ENCODE assay signal across 8 cellular contexts in genomic region chr3:48428863-48429415, GRCh38. TPM values are rescaled to one million over a fixed set of nuclear protein-coding genes. Genes with fewer than 3 reads are reported as not detected.
DNase-seq lines count a peak whose midpoint lies in the region; ATAC-seq, FAIRE-seq and TF ChIP-seq lines count a peak whose summit lies in the region.

No MANE protein-coding gene starts in this region.

- TF ChIP-seq CTCF in AG04450 (IDR thresholded peaks at IDR 0.05; ENCODE audit: low read depth, low read length) (no peak), PC-9 (conservative IDR thresholded peaks at IDR 0.05) (no peak), endothelial cell of umbilical vein (IDR thresholded peaks at IDR 0.05; ENCODE audit: extremely low read depth in 1 of 2, insufficient read depth in 1 of 2, low read depth in 1 of 2, low read length in 2 of 2) (no peak), mucosa of descending colon (IDR thresholded peaks at IDR 0.05) (no peak)

- no peaks in the 10 kb centered on the region for H3K9me3 ChIP-seq in AG04450 (ENCODE audit: control insufficient read depth, insufficient read depth, low read length)
- no peaks in the 10 kb centered on the region for H3K9me3 ChIP-seq in PC-9 (ENCODE audit: insufficient read depth, low read depth)
- no peaks in the 10 kb centered on the region for H3K9me3 ChIP-seq in endothelial cell of umbilical vein (replicated peaks; ENCODE audit: control insufficient read depth, insufficient read depth, low read length)
- H3K9me3 ChIP-seq in mucosa of descending colon, result no peaks in the 10 kb centered on the region

- H2AFZ ChIP-seq in PC-9, result no peak overlapping the region; the same call in 1 of the 2 replicates
- peak overlapping the region; percentile 86 for H2AFZ ChIP-seq in endothelial cell of umbilical vein (ENCODE audit: low read depth, low read length)

- dilution Hi-C loops in endothelial cell of umbilical vein (cut with MboI; ENCODE audit: extremely low pct_ligation_motif_present, low sequenced_read_pairs), result no loop called here

- no peaks in the 10 kb centered on the region for H3K9me2 ChIP-seq in PC-9 (ENCODE audit: insufficient read depth)

- H4K20me1 ChIP-seq in PC-9 (ENCODE audit: insufficient read depth) (no peaks in the 10 kb centered on the region), endothelial cell of umbilical vein (replicated peaks; ENCODE audit: control insufficient read depth, extremely low read depth, insufficient read depth, low read length) (no peaks in the 10 kb centered on the region)

- BruUV-seq in PC-9 (replicated peaks; lab: Mats Ljungman, UMichigan) (no TSS peak), endothelial cell of umbilical vein (replicated peaks; lab: Mats Ljungman, UMichigan) (no TSS peak)

- peak; percentile 31 for ATAC-seq in GM19463 (IDR thresholded peaks at IDR 0.05; ENCODE audit: unreplicated experiment)
- ATAC-seq in mucosa of descending colon, result peak; percentile 32
- no peak for ATAC-seq in GM18520 (IDR thresholded peaks at IDR 0.05; ENCODE audit: unreplicated experiment)

- FAIRE-seq in endothelial cell of umbilical vein (lab: Jason Lieb, UNC), result peak; percentile 72
- no peak for FAIRE-seq in urothelium cell line (lab: Jason Lieb, UNC)

- H3K4me3 Mint-ChIP-seq in activated T-helper 2 cell treated with anti-CD3 and anti-CD28 coated beads, Interferon-gamma antibody, Interleukin-2, Interleukin-4, amounts not matched to agents 10 μg/mL and 5 μg/mL and 100 μg/mL, durations not matched to agents 14 hours and 24 hours and 36 hours (ENCODE audit: low read depth), result no peak overlapping the region

- peaks cover 38% of the 10 kb centered on the region for H3K4me1 ChIP-seq in PC-9 (replicated peaks; ENCODE audit: insufficient read depth)
- peaks cover 10% of the 10 kb centered on the region for H3K4me1 ChIP-seq in endothelial cell of umbilical vein (ENCODE audit: control insufficient read depth, extremely low read depth, insufficient read depth, low read length)
- peaks cover 39% of the 10 kb centered on the region for H3K4me1 ChIP-seq in mucosa of descending colon (ENCODE audit: low read depth)

- intact Hi-C loops in PC-9 (cut with micrococcal nuclease; ENCODE audit: unreplicated experiment) (no loop called here), endothelial cell of umbilical vein (cut with micrococcal nuclease) (no loop called here), mucosa of descending colon (cut with DNase I, micrococcal nuclease) (no loop called here)
- intact Hi-C loops in activated T-helper 2 cell treated with anti-CD3 and anti-CD28 coated beads, Interferon-gamma antibody, Interleukin-2, Interleukin-4, amounts not matched to agents 10 μg/mL and 5 μg/mL and 100 μg/mL, durations not matched to agents 14 hours and 24 hours and 36 hours (cut with micrococcal nuclease), result no loop called here

- no peak overlapping the region for H3K27ac Mint-ChIP-seq in activated T-helper 2 cell treated with anti-CD3 and anti-CD28 coated beads, Interferon-gamma antibody, Interleukin-2, Interleukin-4, amounts not matched to agents 10 μg/mL and 5 μg/mL and 100 μg/mL, durations not matched to agents 14 hours and 24 hours and 36 hours

- peak overlapping the region; percentile 75 for H3K9ac ChIP-seq in endothelial cell of umbilical vein (replicated peaks; ENCODE audit: extremely low read depth, insufficient read depth, low read length)

- H3K9me3 Mint-ChIP-seq in activated T-helper 2 cell treated with anti-CD3 and anti-CD28 coated beads, Interferon-gamma antibody, Interleukin-2, Interleukin-4, amounts not matched to agents 10 μg/mL and 5 μg/mL and 100 μg/mL, durations not matched to agents 14 hours and 24 hours and 36 hours, result no peaks in the 10 kb centered on the region

- H3K4me3 ChIP-seq in AG04450 (ENCODE audit: low read depth, low read length) (peak overlapping the region; percentile 70), PC-9 (peak overlapping the region; percentile 73), endothelial cell of umbilical vein (replicated peaks in 1 of 3; ENCODE audit: insufficient read depth in 1 of 3, low read depth in 1 of 3, low read length in 3 of 3) (peak overlapping the region; percentile 49 to 74 (median 62)), mucosa of descending colon (peak overlapping the region; percentile 68)

- H3K36me3 ChIP-seq in PC-9 (ENCODE audit: low read depth) (no peaks in the 10 kb centered on the region), endothelial cell of umbilical vein (ENCODE audit: control insufficient read depth in 2 of 2, extremely low read depth in 1 of 2, insufficient read depth in 2 of 2, low read length in 2 of 2) (peaks cover 0 to 9% of the 10 kb centered on the region in 2 experiments), mucosa of descending colon (ENCODE audit: low read depth) (no peaks in the 10 kb centered on the region)

- peaks cover 17% of the 10 kb centered on the region for H3K27me3 Mint-ChIP-seq in activated T-helper 2 cell treated with anti-CD3 and anti-CD28 coated beads, Interferon-gamma antibody, Interleukin-2, Interleukin-4, amounts not matched to agents 10 μg/mL and 5 μg/mL and 100 μg/mL, durations not matched to agents 14 hours and 24 hours and 36 hours (ENCODE audit: low read depth)

- H3K4me2 ChIP-seq in PC-9 (peak overlapping the region; percentile 78), endothelial cell of umbilical vein (ENCODE audit: insufficient read depth, low read length) (peak overlapping the region; percentile 53)

- peaks cover 16% of the 10 kb centered on the region for H3K36me3 Mint-ChIP-seq in activated T-helper 2 cell treated with anti-CD3 and anti-CD28 coated beads, Interferon-gamma antibody, Interleukin-2, Interleukin-4, amounts not matched to agents 10 μg/mL and 5 μg/mL and 100 μg/mL, durations not matched to agents 14 hours and 24 hours and 36 hours (ENCODE audit: low read depth)

- H3K4me1 Mint-ChIP-seq in activated T-helper 2 cell treated with anti-CD3 and anti-CD28 coated beads, Interferon-gamma antibody, Interleukin-2, Interleukin-4, amounts not matched to agents 10 μg/mL and 5 μg/mL and 100 μg/mL, durations not matched to agents 14 hours and 24 hours and 36 hours (ENCODE audit: low read depth), result peaks cover 4% of the 10 kb centered on the region

- DNase-seq in AG04450 (ENCODE audit: low read depth, low spot score) (no peak), PC-9 (peak in 1 of 2 experiments; percentile 34), endothelial cell of umbilical vein (ENCODE audit: low read depth, low spot score) (peak; percentile 41), mucosa of descending colon (peak; percentile 63 to 76 (median 64)), urothelium cell line (ENCODE audit: low spot score) (peak; percentile 50)
- no peak for DNase-seq in activated T-helper 2 cell treated with anti-CD3 and anti-CD28 coated beads, Interferon-gamma antibody, Interleukin-2, Interleukin-4, amounts not matched to agents 10 μg/mL and 5 μg/mL and 100 μg/mL, durations not matched to agents 14 hours and 24 hours and 36 hours (ENCODE audit: low spot score)

- H3K27me3 ChIP-seq in AG04450 (ENCODE audit: control insufficient read depth, insufficient read depth, low read length) (no peaks in the 10 kb centered on the region), PC-9 (ENCODE audit: insufficient read depth, low read depth) (no peaks in the 10 kb centered on the region), endothelial cell of umbilical vein (ENCODE audit: control insufficient read depth in 2 of 2, insufficient read depth in 2 of 2, low read length in 2 of 2) (no peaks in the 10 kb centered on the region)

- peaks cover 36% of the 10 kb centered on the region for H3K79me2 ChIP-seq in PC-9 (ENCODE audit: low read depth)
- H3K79me2 ChIP-seq in endothelial cell of umbilical vein (ENCODE audit: control insufficient read depth, insufficient read depth, low read length), result no peaks in the 10 kb centered on the region

- H3K27ac ChIP-seq in AG04450 (ENCODE audit: low read depth, low read length) (no peak overlapping the region), PC-9 (no peak overlapping the region), endothelial cell of umbilical vein (ENCODE audit: insufficient read depth, low read depth, low read length) (peak overlapping the region; percentile 33)

- H3K9me1 ChIP-seq in endothelial cell of umbilical vein (replicated peaks; ENCODE audit: control insufficient read depth, extremely low read depth, insufficient read depth, low read length), result no peaks in the 10 kb centered on the region

- POLR2A ChIA-PET in AG04450 (lab: Yijun Ruan, JAX) (interaction anchor here (1.1 kb wide), 1 partner anchor 18 kb away, joined by 3 read pairs; the partner anchor contains the start of gene ATRIP), PC-9 (lab: Charles Lee; ENCODE audit: unreplicated experiment) (interaction anchor here (0.5 to 0.7 kb wide), 2 partner anchors 18 to 234 kb away, joined by 3 to 11 read pairs; no protein-coding TSS in a partner anchor), endothelial cell of umbilical vein (lab: Charles Lee) (interaction anchor here (0.6 to 1.4 kb wide), 3 partner anchors 8 to 45 kb away, joined by 3 to 5 read pairs (median 4); no protein-coding TSS in a partner anchor)

- peak; percentile 55 for TF ChIP-seq POLR2A in endothelial cell of umbilical vein (IDR thresholded peaks at IDR 0.05; ENCODE audit: low read depth, low read length)

- H3F3A ChIP-seq in PC-9 (ENCODE audit: insufficient read depth, low read depth), result peaks cover 24% of the 10 kb centered on the region

- CTCF ChIA-PET in AG04450 (lab: Charles Lee) (interaction anchor here (0.6 to 12.1 kb wide), 3 partner anchors 11 to 59 kb away, joined by 4 to 402 read pairs (median 4); partner anchors contain the start of genes CCDC51 and TMA7), PC-9 (lab: Charles Lee) (interaction anchor here (0.6 to 1.1 kb wide), 2 partner anchors 21 to 338 kb away, joined by 3 read pairs; no protein-coding TSS in a partner anchor), endothelial cell of umbilical vein (lab: Charles Lee) (interaction anchor here (2.3 to 10.4 kb wide), 3 partner anchors 29 to 235 kb away, joined by 9 to 723 read pairs (median 94); no protein-coding TSS in a partner anchor)

RNA-seq across cellular contexts. Expression of gene PLXNB1, which starts 0.9 kb away (rescaled TPM):
- 13.4 and 18.3 TPM in 2 replicates for polyA plus RNA-seq in AG04450 (2011; rRNA removed)
- 31.3 and 58.8 TPM in 2 replicates for polyA minus RNA-seq in AG04450 (2011; rRNA and poly(A)+ RNA removed)
- 97.7 and 120 TPM in 2 replicates for total RNA-seq in PC-9 (2021)
- total RNA-seq in endothelial cell of umbilical vein, result 43.0 and 43.1 TPM in 2 replicates
- polyA plus RNA-seq in endothelial cell of umbilical vein, result 45.2 and 47.5 TPM in 2 replicates
- 18.3 and 23.0 TPM in 2 replicates for polyA plus RNA-seq in endothelial cell of umbilical vein (2011; cell fraction: cytosol; rRNA removed)
- polyA plus RNA-seq in endothelial cell of umbilical vein (2011; cell fraction: nucleus; rRNA removed), result 262 and 302 TPM in 2 replicates
- 25.8 and 32.9 TPM in 2 replicates for polyA plus RNA-seq in endothelial cell of umbilical vein (2012)
- polyA minus RNA-seq in endothelial cell of umbilical vein, result 52.5 and 60.1 TPM in 2 replicates
- polyA minus RNA-seq in endothelial cell of umbilical vein (2011; cell fraction: cytosol; rRNA and poly(A)+ RNA removed), result 27.2 TPM
- polyA minus RNA-seq in endothelial cell of umbilical vein (2011; cell fraction: nucleus; rRNA and poly(A)+ RNA removed), result 66.9 and 99.7 TPM in 2 replicates
- total RNA-seq in mucosa of descending colon, result 100 to 1,000 TPM in 2 of 3 donors, 10 to 100 TPM in 1; 98.1 to 136 (median 127) TPM
- 6.8 and 7.0 TPM in 2 replicates for total RNA-seq in activated T-helper 2 cell treated with anti-CD3 and anti-CD28 coated beads, Interferon-gamma antibody, Interleukin-2, Interleukin-4, amounts not matched to agents 10 μg/mL and 5 μg/mL and 100 μg/mL, durations not matched to agents 14 hours and 24 hours and 36 hours

RNA-seq across cellular contexts. Expression of gene CCDC51, which starts 11.0 kb away (rescaled TPM):
- polyA plus RNA-seq in AG04450 (2011; rRNA removed) (9.5 and 11.1 TPM in 2 replicates), endothelial cell of umbilical vein (10.1 and 11.3 TPM in 2 replicates)
- polyA minus RNA-seq in AG04450 (2011; rRNA and poly(A)+ RNA removed), result 6.4 and 7.5 TPM in 2 replicates
- total RNA-seq in PC-9 (2021) (28.5 and 35.4 TPM in 2 replicates), endothelial cell of umbilical vein (9.8 and 11.2 TPM in 2 replicates), mucosa of descending colon (10 to 100 TPM; 13.0 to 15.3 (median 14.8) TPM)
- 12.5 TPM in 2 replicates for polyA plus RNA-seq in endothelial cell of umbilical vein (2011; cell fraction: cytosol; rRNA removed)
- polyA plus RNA-seq in endothelial cell of umbilical vein (2011; cell fraction: nucleus; rRNA removed), result 5.2 and 5.5 TPM in 2 replicates
- polyA plus RNA-seq in endothelial cell of umbilical vein (2012), result 8.8 and 11.8 TPM in 2 replicates
- 6.5 and 7.6 TPM in 2 replicates for polyA minus RNA-seq in endothelial cell of umbilical vein
- 8.0 TPM for polyA minus RNA-seq in endothelial cell of umbilical vein (2011; cell fraction: cytosol; rRNA and poly(A)+ RNA removed)
- 0.48 and 1.7 TPM in 2 replicates for polyA minus RNA-seq in endothelial cell of umbilical vein (2011; cell fraction: nucleus; rRNA and poly(A)+ RNA removed)
- 22.2 and 23.7 TPM in 2 replicates for total RNA-seq in activated T-helper 2 cell treated with anti-CD3 and anti-CD28 coated beads, Interferon-gamma antibody, Interleukin-2, Interleukin-4, amounts not matched to agents 10 μg/mL and 5 μg/mL and 100 μg/mL, durations not matched to agents 14 hours and 24 hours and 36 hours

RNA-seq across cellular contexts. Expression of gene TMA7, which starts 11.1 kb away (rescaled TPM):
- polyA plus RNA-seq in AG04450 (2011; rRNA removed) (207 and 316 TPM in 2 replicates), endothelial cell of umbilical vein (73.0 and 137 TPM in 2 replicates)
- 35.8 and 40.7 TPM in 2 replicates for polyA minus RNA-seq in AG04450 (2011; rRNA and poly(A)+ RNA removed)
- total RNA-seq in PC-9 (2021) (235 and 314 TPM in 2 replicates), endothelial cell of umbilical vein (306 and 332 TPM in 2 replicates), mucosa of descending colon (100 to 1,000 TPM; 130 to 193 (median 153) TPM)
- polyA plus RNA-seq in endothelial cell of umbilical vein (2011; cell fraction: cytosol; rRNA removed), result 341 and 475 TPM in 2 replicates
- polyA plus RNA-seq in endothelial cell of umbilical vein (2011; cell fraction: nucleus; rRNA removed), result 95.0 and 136 TPM in 2 replicates
- 427 and 444 TPM in 2 replicates for polyA plus RNA-seq in endothelial cell of umbilical vein (2012)
- 14.0 and 15.7 TPM in 2 replicates for polyA minus RNA-seq in endothelial cell of umbilical vein
- 37.3 TPM for polyA minus RNA-seq in endothelial cell of umbilical vein (2011; cell fraction: cytosol; rRNA and poly(A)+ RNA removed)
- polyA minus RNA-seq in endothelial cell of umbilical vein (2011; cell fraction: nucleus; rRNA and poly(A)+ RNA removed), result 14.8 and 17.1 TPM in 2 replicates
- 270 and 289 TPM in 2 replicates for total RNA-seq in activated T-helper 2 cell treated with anti-CD3 and anti-CD28 coated beads, Interferon-gamma antibody, Interleukin-2, Interleukin-4, amounts not matched to agents 10 μg/mL and 5 μg/mL and 100 μg/mL, durations not matched to agents 14 hours and 24 hours and 36 hours

RNA-seq across cellular contexts. Expression of gene ATRIP, which starts 17.6 kb away (rescaled TPM):
- polyA plus RNA-seq in AG04450 (2011; rRNA removed) (5.1 and 5.8 TPM in 2 replicates), endothelial cell of umbilical vein (10.6 and 13.0 TPM in 2 replicates)
- polyA minus RNA-seq in AG04450 (2011; rRNA and poly(A)+ RNA removed), result 6.3 and 8.0 TPM in 2 replicates
- total RNA-seq in PC-9 (2021) (6.9 and 8.5 TPM in 2 replicates), endothelial cell of umbilical vein (12.6 and 14.7 TPM in 2 replicates), mucosa of descending colon (1 to 10 TPM; 4.5 to 7.2 (median 6.2) TPM)
- 10.1 and 10.5 TPM in 2 replicates for polyA plus RNA-seq in endothelial cell of umbilical vein (2011; cell fraction: cytosol; rRNA removed)
- polyA plus RNA-seq in endothelial cell of umbilical vein (2011; cell fraction: nucleus; rRNA removed), result 20.9 and 22.8 TPM in 2 replicates
- 8.6 and 8.9 TPM in 2 replicates for polyA plus RNA-seq in endothelial cell of umbilical vein (2012)
- polyA minus RNA-seq in endothelial cell of umbilical vein, result 11.8 and 11.9 TPM in 2 replicates
- 15.4 TPM for polyA minus RNA-seq in endothelial cell of umbilical vein (2011; cell fraction: cytosol; rRNA and poly(A)+ RNA removed)
- polyA minus RNA-seq in endothelial cell of umbilical vein (2011; cell fraction: nucleus; rRNA and poly(A)+ RNA removed), result 7.6 and 11.9 TPM in 2 replicates
- 16.9 and 17.5 TPM in 2 replicates for total RNA-seq in activated T-helper 2 cell treated with anti-CD3 and anti-CD28 coated beads, Interferon-gamma antibody, Interleukin-2, Interleukin-4, amounts not matched to agents 10 μg/mL and 5 μg/mL and 100 μg/mL, durations not matched to agents 14 hours and 24 hours and 36 hours

RNA-seq across cellular contexts. Expression of gene FBXW12, which starts 56.9 kb away (rescaled TPM):
- not detected in 2 replicates for polyA plus RNA-seq in AG04450 (2011; rRNA removed)
- polyA minus RNA-seq in AG04450 (2011; rRNA and poly(A)+ RNA removed), result 0.17 TPM in 1 of 2 replicates, not detected in the other
- not detected in 2 replicates for total RNA-seq in PC-9 (2021)
- not detected in 2 replicates for total RNA-seq in endothelial cell of umbilical vein
- polyA plus RNA-seq in endothelial cell of umbilical vein, result not detected in 2 replicates
- polyA plus RNA-seq in endothelial cell of umbilical vein (2011; cell fraction: cytosol; rRNA removed), result not detected in 2 replicates
- 0.13 and 0.32 TPM in 2 replicates for polyA plus RNA-seq in endothelial cell of umbilical vein (2011; cell fraction: nucleus; rRNA removed)
- not detected in 2 replicates for polyA plus RNA-seq in endothelial cell of umbilical vein (2012)
- polyA minus RNA-seq in endothelial cell of umbilical vein, result not detected in 2 replicates
- not detected for polyA minus RNA-seq in endothelial cell of umbilical vein (2011; cell fraction: cytosol; rRNA and poly(A)+ RNA removed)
- polyA minus RNA-seq in endothelial cell of umbilical vein (2011; cell fraction: nucleus; rRNA and poly(A)+ RNA removed), result not detected in 2 replicates
- not detected for total RNA-seq in mucosa of descending colon
- 0.14 TPM in 1 of 2 replicates, not detected in the other for total RNA-seq in activated T-helper 2 cell treated with anti-CD3 and anti-CD28 coated beads, Interferon-gamma antibody, Interleukin-2, Interleukin-4, amounts not matched to agents 10 μg/mL and 5 μg/mL and 100 μg/mL, durations not matched to agents 14 hours and 24 hours and 36 hours

Comparison
In these comparisons a context has a peak if more than half of its experiments do, and no peak if none do; other contexts are left out.
1. DNase-seq: peak in endothelial cell of umbilical vein (single experiment), mucosa of descending colon (3 of 3) and urothelium cell line (single experiment); none in AG04450 (single experiment) and activated T-helper 2 cell treated with anti-CD3 and anti-CD28 coated beads, Interferon-gamma antibody, Interleukin-2, Interleukin-4, amounts not matched to agents 10 μg/mL and 5 μg/mL and 100 μg/mL, durations not matched to agents 14 hours and 24 hours and 36 hours (single experiment).
2. Peak in every context shown above with its lines, with median percentiles within 50 percentile points of each other: H3K4me3 ChIP-seq.